Comparison of ENCODE assay signal across 19 cellular contexts in the genomic region with DNA sequence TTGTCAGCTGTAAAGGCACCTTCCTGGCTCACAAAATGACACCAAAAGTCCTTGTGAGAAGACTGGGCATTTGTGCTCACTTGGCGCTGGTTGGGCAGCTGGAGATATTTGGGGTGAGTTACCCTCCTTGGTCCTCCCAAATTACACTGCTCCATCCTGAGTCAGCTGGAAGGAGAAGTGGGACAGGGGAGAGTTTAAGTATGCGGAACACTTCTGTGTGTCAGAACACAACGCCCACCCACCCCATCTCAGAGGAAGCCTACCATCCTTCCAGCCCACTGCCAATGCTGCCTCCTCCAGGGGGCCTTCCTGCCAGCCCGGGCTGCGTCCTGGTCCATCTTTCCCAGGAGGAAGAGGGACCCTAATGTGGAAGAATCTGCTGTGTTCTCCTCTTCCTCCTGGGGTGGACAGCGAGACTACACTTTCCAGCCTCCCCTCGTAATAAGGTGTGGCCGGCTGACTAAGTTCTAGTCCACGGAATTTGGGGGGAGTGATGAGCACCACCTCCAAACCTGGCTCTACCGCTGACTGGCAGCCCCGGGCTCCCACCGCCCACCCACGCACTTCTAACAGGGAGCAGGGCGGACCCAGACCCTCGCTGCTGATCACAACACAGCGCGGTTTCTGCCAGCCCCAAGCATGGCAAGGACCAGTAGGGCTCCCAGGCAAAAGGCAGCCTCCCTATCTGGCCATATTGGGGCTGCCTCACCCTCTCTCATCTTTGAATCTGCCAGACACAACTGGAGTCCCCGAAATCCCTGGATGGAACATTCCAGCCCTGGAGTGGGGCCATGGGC.
"Had no signal": no experiment of that assay in that cellular context is flagged by ENCODE, and none has a peak within 500 bp of the region (broad histone marks: within the 10 kb centered on the region; RNA-seq: fewer than 3 reads in every experiment).

No MANE protein-coding gene starts in this region.

- ATAC-seq: activated CD4-positive, alpha-beta T cell treated with anti-CD3 and anti-CD28 coated beads for 36 hours; foreskin keratinocyte; left lung; naive thymus-derived CD8-positive, alpha-beta T cell had no signal

- H3K27ac ChIP-seq: foreskin keratinocyte, left lung, neural progenitor cell, prostate gland, spleen, tibial artery had no signal

- H3K36me3 ChIP-seq: left lung, neural progenitor cell, prostate gland, spleen, tibial artery had no signal

- H3K9ac ChIP-seq: neural progenitor cell had no signal

- FAIRE-seq: bronchial epithelial cell, urothelium cell line had no signal

- H2AFZ ChIP-seq: neural progenitor cell had no signal

- H3K4me3 ChIP-seq: left lung, neural progenitor cell, prostate gland, spleen, tibial artery had no signal

- H3K4me1 ChIP-seq: foreskin keratinocyte, neural progenitor cell, prostate gland had no signal

- H3K27me3 ChIP-seq: left lung, neural progenitor cell, spleen had no signal

- H3K4me2 ChIP-seq: neural progenitor cell had no signal

- DNase-seq: activated CD4-positive, alpha-beta T cell treated with anti-CD3 and anti-CD28 coated beads for 36 hours; activated CD4-positive, alpha-beta T cell treated with anti-CD3 and anti-CD28 coated beads, Interleukin-2, amount 50 U/mL, for 4 hours; activated naive CD4-positive, alpha-beta T cell treated with anti-CD3 and anti-CD28 coated beads, Interleukin-2, amount 10 ng/mL, durations not matched to agents 7 days and 5 days; activated T-cell treated with anti-CD3 and anti-CD28 coated beads, Interleukin-2, amount 50 U/mL, for 48 hours; amygdala; cerebellar nuclear complex; effector CD4-positive, alpha-beta T cell; foreskin keratinocyte; left lung; spleen; stimulated activated CD4-positive, alpha-beta T cell treated with anti-CD3 and anti-CD28 coated beads, Interleukin-4, amount 100 ng/mL, for 24 hours; substantia nigra; T-helper 9 cell had no signal

- H3K9me3 ChIP-seq: left lung, prostate gland, spleen, tibial artery had no signal
